ENCODE assay signal across 9 cellular contexts in the genomic region with DNA sequence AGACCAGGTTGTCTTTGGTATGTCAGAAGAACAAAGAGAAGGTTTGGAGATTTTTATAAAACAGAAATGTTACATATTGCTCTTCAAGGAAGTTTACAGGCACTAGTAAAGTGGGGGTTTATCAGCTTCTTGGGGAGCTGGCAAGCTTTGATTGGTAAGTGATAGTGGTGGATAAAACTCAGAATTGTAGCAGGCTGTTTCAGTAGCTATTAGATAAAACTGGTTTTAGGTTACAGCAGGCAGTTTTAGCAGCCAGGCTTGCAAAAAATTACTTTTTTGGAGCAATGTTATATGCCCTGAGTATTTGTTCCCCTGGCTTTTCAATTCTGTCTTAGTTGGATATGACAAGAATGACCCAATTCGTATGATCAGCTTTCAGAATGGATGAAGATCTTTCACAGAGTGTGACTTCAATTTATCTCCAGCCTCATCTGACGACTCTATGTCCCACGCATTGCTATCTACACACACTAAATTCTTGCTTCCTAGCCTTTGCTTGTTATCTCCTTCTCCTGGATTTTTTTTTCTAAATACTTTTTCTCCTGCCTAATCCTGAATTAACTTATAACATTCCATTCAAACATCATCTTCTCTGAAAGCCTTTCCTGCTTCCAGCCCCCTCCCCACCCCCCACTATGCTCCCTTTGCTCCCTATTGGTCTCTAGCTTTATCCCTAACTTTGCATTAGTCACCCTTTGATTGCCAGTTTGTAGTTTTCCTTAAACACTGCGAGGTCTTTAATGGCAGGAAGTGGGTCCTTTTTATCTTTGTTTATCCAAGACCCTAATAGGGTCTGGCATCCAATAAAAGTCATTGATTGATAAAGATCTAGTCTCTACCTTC. TPM values are rescaled to one million over a fixed set of nuclear protein-coding genes. Genes with fewer than 3 reads are reported as not detected.
DNase-seq lines count a peak whose midpoint lies in the region; ATAC-seq and TF ChIP-seq lines count a peak whose summit lies in the region.
"Had no signal": no experiment of that assay in that cellular context is flagged by ENCODE, and none has a peak within 500 bp of the region (broad histone marks: within the 10 kb centered on the region; RNA-seq: fewer than 3 reads in every experiment).

No MANE protein-coding gene starts in this region.

- H3K9me3 Mint-ChIP-seq in WTC11 (no peaks in the 10 kb centered on the region), mesothelial cell of epicardium (no peaks in the 10 kb centered on the region), glutamatergic neuron (ENCODE audit: unreplicated experiment) (peaks cover 1% of the 10 kb centered on the region)

- peaks cover under 1% of the 10 kb centered on the region; the same call in 1 of the 2 replicates for H3K36me3 ChIP-seq in ACC112 (ENCODE audit: insufficient read depth, low read length)
- H3K36me3 ChIP-seq in H7 (replicated peaks; ENCODE audit: control insufficient read depth, insufficient read depth, low read length), result peaks cover 2% of the 10 kb centered on the region; the same call in 1 of the 2 replicates
- peaks cover 0 to 8% of the 10 kb centered on the region in 2 donors for H3K36me3 ChIP-seq in left lung
- H3K36me3 ChIP-seq: thoracic aorta had no signal

- H3K4me3 Mint-ChIP-seq in WTC11, result peak overlapping the region; percentile 96; the same call in 1 of the 2 replicates
- H3K4me3 Mint-ChIP-seq in mesothelial cell of epicardium, result no peak overlapping the region
- no peak overlapping the region for H3K4me3 Mint-ChIP-seq in glutamatergic neuron (ENCODE audit: unreplicated experiment)

- H3K27me3 ChIP-seq in ACC112 (ENCODE audit: insufficient read depth, low read length) (no peaks in the 10 kb centered on the region), H7 (ENCODE audit: control insufficient read depth, insufficient read depth, low read length) (peaks cover 8% of the 10 kb centered on the region), left lung (no peaks in the 10 kb centered on the region)

- DNase-seq in H7 (peak; percentile 52), WTC11 (ENCODE audit: low spot score) (no peak), mesothelial cell of epicardium (ENCODE audit: low spot score in 2 of 2, unreplicated experiment in 2 of 2) (no peak), glutamatergic neuron (no peak), left lung (no peak)

- no peak for ATAC-seq in WTC11
- ATAC-seq in left lung, result no peak
- ATAC-seq in GM18502 (IDR thresholded peaks at IDR 0.05; ENCODE audit: poor library complexity, unreplicated experiment), result no peak
- no peak for ATAC-seq in GM21576 (IDR thresholded peaks at IDR 0.05; ENCODE audit: unreplicated experiment)

- H3K27ac Mint-ChIP-seq in WTC11 (no peak overlapping the region), mesothelial cell of epicardium (peak overlapping the region; percentile 75), glutamatergic neuron (ENCODE audit: unreplicated experiment) (no peak overlapping the region)

- H3K27me3 Mint-ChIP-seq in WTC11 (ENCODE audit: low read depth) (peaks cover 40% of the 10 kb centered on the region), mesothelial cell of epicardium (ENCODE audit: low read depth) (no peaks in the 10 kb centered on the region), glutamatergic neuron (ENCODE audit: unreplicated experiment) (peaks cover 4% of the 10 kb centered on the region)

- H3K4me1 ChIP-seq in ACC112 (ENCODE audit: control insufficient read depth, insufficient read depth, low read length, unreplicated experiment) (peaks cover 31% of the 10 kb centered on the region), left lung (peaks cover 9 to 33% of the 10 kb centered on the region in 2 donors)

- H3K9me3 ChIP-seq in left lung, result no peaks in the 10 kb centered on the region
- H3K9me3 ChIP-seq: thoracic aorta had no signal

- H2AFZ ChIP-seq in ACC112 (ENCODE audit: low read length, unreplicated experiment), result peak overlapping the region; percentile 31

- H3K36me3 Mint-ChIP-seq in WTC11, result peaks cover 7% of the 10 kb centered on the region
- peaks cover under 1% of the 10 kb centered on the region for H3K36me3 Mint-ChIP-seq in mesothelial cell of epicardium
- H3K36me3 Mint-ChIP-seq in glutamatergic neuron (ENCODE audit: unreplicated experiment), result no peaks in the 10 kb centered on the region

- POLR2A ChIA-PET in WTC11 (lab: Charles Lee), result interaction anchor here (0.6 kb wide), 1 partner anchor 52 kb away, joined by 3 read pairs; no protein-coding TSS in a partner anchor

- CTCF ChIA-PET in WTC11 (lab: Charles Lee), result interaction anchor here (1.0 to 2.7 kb wide), 10 partner anchors 10 to 333 kb away, joined by 3 to 7 read pairs (median 4); a partner anchor contains a TSS

- peaks cover 32% of the 10 kb centered on the region for H3K79me2 ChIP-seq in ACC112 (ENCODE audit: control insufficient read depth, insufficient read depth, low read length, unreplicated experiment)

- H3K4me1 Mint-ChIP-seq in WTC11, result peaks cover 35% of the 10 kb centered on the region
- peaks cover 50% of the 10 kb centered on the region for H3K4me1 Mint-ChIP-seq in mesothelial cell of epicardium
- peaks cover 15% of the 10 kb centered on the region for H3K4me1 Mint-ChIP-seq in glutamatergic neuron (ENCODE audit: low read depth, unreplicated experiment)

- TF ChIP-seq CTCF in WTC11 (IDR thresholded peaks at IDR 0.05) (no peak), mesothelial cell of epicardium (IDR thresholded peaks at IDR 0.05; ENCODE audit: unreplicated experiment) (no peak), glutamatergic neuron (IDR thresholded peaks at IDR 0.05; ENCODE audit: partially characterized antibody, unreplicated experiment) (no peak), left lung (IDR thresholded peaks at IDR 0.05) (no peak)

- peak overlapping the region; percentile 17; the same call in 1 of the 2 replicates for H3K27ac ChIP-seq in ACC112 (ENCODE audit: low read depth, low read length)
- peak overlapping the region in 1 of 2 donors; percentile 81 for H3K27ac ChIP-seq in left lung

- intact Hi-C loops in left lung (cut with DNase I), result no loop called here

- H3K4me3 ChIP-seq in ACC112 (ENCODE audit: low read depth, low read length) (no peak overlapping the region), H7 (ENCODE audit: insufficient read depth, low read depth, low read length) (no peak overlapping the region), left lung (no peak overlapping the region)

TF ChIP-seq in WTC11, 78 proteins besides CTCF, POLR2A, EP300 and RAD21:
- TF ChIP-seq ETV6 (CRISPR knock-in tag; IDR thresholded peaks at IDR 0.05) (no peak), GABPB1 (CRISPR knock-in tag; IDR thresholded peaks at IDR 0.05) (no peak), IRF2 (CRISPR knock-in tag; IDR thresholded peaks at IDR 0.05; ENCODE audit: borderline replicate concordance, low read depth) (no peak), MXD4 (CRISPR knock-in tag; IDR thresholded peaks at IDR 0.05; ENCODE audit: borderline replicate concordance) (no peak), KAT7 (CRISPR knock-in tag; IDR thresholded peaks at IDR 0.05; ENCODE audit: borderline replicate concordance) (no peak), NR3C1 (CRISPR knock-in tag; conservative IDR thresholded peaks at IDR 0.05; ENCODE audit: low read depth) (no peak), ZNF396 (CRISPR knock-in tag; IDR thresholded peaks at IDR 0.05; ENCODE audit: borderline replicate concordance) (no peak), EMX1 (CRISPR knock-in tag; IDR thresholded peaks at IDR 0.05) (no peak), FOXK1 (CRISPR knock-in tag; IDR thresholded peaks at IDR 0.05) (no peak), NR1H2 (CRISPR knock-in tag; IDR thresholded peaks at IDR 0.05) (no peak), ZNF423 (CRISPR knock-in tag; IDR thresholded peaks at IDR 0.05) (no peak)
- TF ChIP-seq, protein P1, sequence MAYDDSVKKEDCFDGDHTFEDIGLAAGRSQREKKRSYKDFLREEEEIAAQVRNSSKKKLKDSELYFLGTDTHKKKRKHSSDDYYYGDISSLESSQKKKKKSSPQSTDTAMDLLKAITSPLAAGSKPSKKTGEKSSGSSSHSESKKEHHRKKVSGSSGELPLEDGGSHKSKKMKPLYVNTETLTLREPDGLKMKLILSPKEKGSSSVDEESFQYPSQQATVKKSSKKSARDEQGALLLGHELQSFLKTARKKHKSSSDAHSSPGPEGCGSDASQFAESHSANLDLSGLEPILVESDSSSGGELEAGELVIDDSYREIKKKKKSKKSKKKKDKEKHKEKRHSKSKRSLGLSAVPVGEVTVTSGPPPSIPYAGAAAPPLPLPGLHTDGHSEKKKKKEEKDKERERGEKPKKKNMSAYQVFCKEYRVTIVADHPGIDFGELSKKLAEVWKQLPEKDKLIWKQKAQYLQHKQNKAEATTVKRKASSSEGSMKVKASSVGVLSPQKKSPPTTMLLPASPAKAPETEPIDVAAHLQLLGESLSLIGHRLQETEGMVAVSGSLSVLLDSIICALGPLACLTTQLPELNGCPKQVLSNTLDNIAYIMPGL (CRISPR knock-in tag; IDR thresholded peaks at IDR 0.05), result no peak
TF ChIP-seq in WTC11: peak in this region for 0.

RNA-seq across cellular contexts. Expression of a gene that starts 1.0 kb away (rescaled TPM):
- total RNA-seq in H7 (2014; rRNA removed; shearing (Covaris generic)), result 45.3 and 49.4 TPM in 2 replicates
- total RNA-seq in WTC11 (2021), result 35.9 to 37.7 TPM (median 36.7 TPM) in 3 replicates
- 43.7 to 47.3 TPM (median 45.6 TPM) in 3 replicates for total RNA-seq in mesothelial cell of epicardium
- total RNA-seq in glutamatergic neuron (ENCODE audit: unreplicated experiment), result 10.8 TPM
- 10 to 100 TPM; 18.1 to 18.6 TPM for total RNA-seq in left lung

RNA-seq across cellular contexts. Expression of a gene that starts 5.1 kb away (rescaled TPM):
- 15.6 and 23.2 TPM in 2 replicates for total RNA-seq in H7 (2014; rRNA removed; shearing (Covaris generic))
- total RNA-seq in WTC11 (2021), result 36.0 to 41.2 TPM (median 37.9 TPM) in 3 replicates
- 29.9 to 31.7 TPM (median 31.3 TPM) in 3 replicates for total RNA-seq in mesothelial cell of epicardium
- total RNA-seq in glutamatergic neuron (ENCODE audit: unreplicated experiment), result 32.6 TPM
- total RNA-seq in left lung, result 10 to 100 TPM; 33.6 to 63.7 TPM

RNA-seq across cellular contexts. Expression of a gene that starts 51.4 kb away (rescaled TPM):
- total RNA-seq in H7 (2014; rRNA removed; shearing (Covaris generic)), result 17.8 and 23.8 TPM in 2 replicates
- total RNA-seq in WTC11 (2021), result 88.3 to 98.2 TPM (median 90.7 TPM) in 3 replicates
- total RNA-seq in mesothelial cell of epicardium, result 131 to 135 TPM (median 135 TPM) in 3 replicates
- 27.7 TPM for total RNA-seq in glutamatergic neuron (ENCODE audit: unreplicated experiment)
- 10 to 100 TPM; 41.2 to 41.3 TPM for total RNA-seq in left lung
